Comparison of ENCODE assay signal across 28 cellular contexts in the genomic region with DNA sequence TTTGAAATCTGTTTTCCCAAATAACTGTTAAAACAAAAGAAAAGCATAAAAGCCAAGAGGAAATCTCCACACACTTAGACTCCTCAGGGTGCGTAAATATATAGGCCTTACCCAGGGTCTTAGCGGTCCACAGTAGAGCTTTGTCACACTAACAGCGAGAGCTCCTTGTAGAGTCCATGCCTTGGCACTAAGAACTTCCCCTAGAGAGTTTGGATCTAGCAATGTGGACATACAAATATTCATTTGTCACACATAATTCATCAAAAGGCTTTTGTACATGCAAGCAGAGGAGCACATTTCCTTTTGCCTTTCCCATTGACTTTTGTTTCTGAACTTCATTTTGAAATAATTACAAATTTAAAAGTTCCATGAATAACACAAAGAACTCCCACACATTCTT.
"Had no signal": no experiment of that assay in that cellular context is flagged by ENCODE, and none has a peak within 500 bp of the region (broad histone marks: within the 10 kb centered on the region; RNA-seq: fewer than 3 reads in every experiment).

No MANE protein-coding gene starts in this region.

- H3K4me3 Mint-ChIP-seq: natural killer cell treated with Interleukin-12 subunit alpha and Interleukin-12 subunit beta and Interleukin-15 and Interleukin-18, amount 100 ng/mL, for 72 hours; nephron progenitor cell; neural crest cell; stimulated activated effector memory CD8-positive, alpha-beta T cell treated with anti-CD3 and anti-CD28 coated beads, Interleukin-12 subunit alpha, Interleukin-12 subunit beta, amount 100 ng/mL, for 72 hours; stimulated activated naive B cell treated with anti-CD40 and anti-IgM and Interleukin-4, amounts not matched to agents 10 μg/mL and 1 μg/mL and 100 μg/mL, for 72 hours; stimulated activated naive CD8-positive, alpha-beta T cell treated with anti-CD3 and anti-CD28 coated beads, Interleukin-15, Interleukin-2, amounts not matched to agents 100 ng/mL and 50 ng/mL, for 24 hours had no signal

- H2AFZ ChIP-seq: parathyroid adenoma had no signal

- H3K27ac ChIP-seq: ovary, parathyroid adenoma, psoas muscle, right lobe of liver, sigmoid colon, stomach, thoracic aorta, thyroid gland, tibial nerve, upper lobe of left lung, vagina had no signal

- H3K4me1 Mint-ChIP-seq: nephron progenitor cell; neural crest cell; stimulated activated effector memory CD8-positive, alpha-beta T cell treated with anti-CD3 and anti-CD28 coated beads, Interleukin-12 subunit alpha, Interleukin-12 subunit beta, amount 100 ng/mL, for 72 hours; stimulated activated naive B cell treated with anti-CD40 and anti-IgM and Interleukin-4, amounts not matched to agents 10 μg/mL and 1 μg/mL and 100 μg/mL, for 72 hours had no signal

- DNase-seq: nephron progenitor cell; occipital lobe; ovary; posterior cingulate gyrus; psoas muscle; right cardiac atrium; right lobe of liver; sigmoid colon; small intestine; stimulated activated CD4-positive, alpha-beta T cell treated with anti-CD3 and anti-CD28 coated beads, Interleukin-15, amount 100 ng/mL, for 24 hours; stimulated activated CD4-positive, alpha-beta T cell treated with anti-CD3 and anti-CD28 coated beads, Interleukin-2, amount 100 ng/mL, for 24 hours; stimulated activated CD4-positive, alpha-beta T cell treated with anti-CD3 and anti-CD28 coated beads, Interleukin-2, amount 100 ng/mL, for 48 hours; stimulated activated CD4-positive, alpha-beta T cell treated with anti-CD3 and anti-CD28 coated beads, Interleukin-4, amount 100 ng/mL, for 24 hours; stimulated activated naive B cell treated with anti-CD40 and anti-IgM and Interleukin-4, amounts not matched to agents 10 μg/mL and 1 μg/mL and 100 μg/mL, for 72 hours; stimulated activated naive CD4-positive, alpha-beta T cell treated with Interleukin-2 at 50 U/mL for 16 hours; stomach; thyroid gland; trophoblast cell; upper lobe of left lung had no signal

- H3K36me3 ChIP-seq: ovary, right lobe of liver, sigmoid colon, stomach, thoracic aorta, thyroid gland, tibial nerve, upper lobe of left lung, vagina had no signal

- H3K79me2 ChIP-seq: parathyroid adenoma had no signal

- H3K27ac Mint-ChIP-seq: natural killer cell treated with Interleukin-12 subunit alpha and Interleukin-12 subunit beta and Interleukin-15 and Interleukin-18, amount 100 ng/mL, for 72 hours; nephron progenitor cell; progenitor cell of endocrine pancreas; stimulated activated effector memory CD8-positive, alpha-beta T cell treated with anti-CD3 and anti-CD28 coated beads, Interleukin-12 subunit alpha, Interleukin-12 subunit beta, amount 100 ng/mL, for 72 hours; stimulated activated naive B cell treated with anti-CD40 and anti-IgM and Interleukin-4, amounts not matched to agents 10 μg/mL and 1 μg/mL and 100 μg/mL, for 72 hours; stimulated activated naive CD8-positive, alpha-beta T cell treated with anti-CD3 and anti-CD28 coated beads, Interleukin-15, Interleukin-2, amounts not matched to agents 100 ng/mL and 50 ng/mL, for 24 hours had no signal

- H3K9ac ChIP-seq: parathyroid adenoma had no signal

- H3K27me3 Mint-ChIP-seq: natural killer cell treated with Interleukin-12 subunit alpha and Interleukin-12 subunit beta and Interleukin-15 and Interleukin-18, amount 100 ng/mL, for 72 hours; progenitor cell of endocrine pancreas; stimulated activated naive B cell treated with anti-CD40 and anti-IgM and Interleukin-4, amounts not matched to agents 10 μg/mL and 1 μg/mL and 100 μg/mL, for 72 hours; stimulated activated naive CD8-positive, alpha-beta T cell treated with anti-CD3 and anti-CD28 coated beads, Interleukin-15, Interleukin-2, amounts not matched to agents 100 ng/mL and 50 ng/mL, for 24 hours had no signal

- H3K36me3 Mint-ChIP-seq: natural killer cell treated with Interleukin-12 subunit alpha and Interleukin-12 subunit beta and Interleukin-15 and Interleukin-18, amount 100 ng/mL, for 72 hours; stimulated activated effector memory CD8-positive, alpha-beta T cell treated with anti-CD3 and anti-CD28 coated beads, Interleukin-12 subunit alpha, Interleukin-12 subunit beta, amount 100 ng/mL, for 72 hours; stimulated activated naive B cell treated with anti-CD40 and anti-IgM and Interleukin-4, amounts not matched to agents 10 μg/mL and 1 μg/mL and 100 μg/mL, for 72 hours had no signal

- H3K27me3 ChIP-seq: ovary, right lobe of liver, sigmoid colon, stomach, thyroid gland, tibial nerve, upper lobe of left lung, vagina had no signal

- H3K9me3 Mint-ChIP-seq: natural killer cell treated with Interleukin-12 subunit alpha and Interleukin-12 subunit beta and Interleukin-15 and Interleukin-18, amount 100 ng/mL, for 72 hours; neural crest cell; stimulated activated effector memory CD8-positive, alpha-beta T cell treated with anti-CD3 and anti-CD28 coated beads, Interleukin-12 subunit alpha, Interleukin-12 subunit beta, amount 100 ng/mL, for 72 hours; stimulated activated naive B cell treated with anti-CD40 and anti-IgM and Interleukin-4, amounts not matched to agents 10 μg/mL and 1 μg/mL and 100 μg/mL, for 72 hours; stimulated activated naive CD8-positive, alpha-beta T cell treated with anti-CD3 and anti-CD28 coated beads, Interleukin-15, Interleukin-2, amounts not matched to agents 100 ng/mL and 50 ng/mL, for 24 hours had no signal

- H3K4me3 ChIP-seq: ovary, psoas muscle, right lobe of liver, sigmoid colon, stomach, thoracic aorta, thyroid gland, tibial nerve, upper lobe of left lung, vagina had no signal

- H3K9me3 ChIP-seq: ovary, psoas muscle, right lobe of liver, sigmoid colon, stomach, thoracic aorta, thyroid gland, tibial nerve, upper lobe of left lung, vagina had no signal

- H3K4me1 ChIP-seq: parathyroid adenoma, sigmoid colon, stomach, thyroid gland, tibial nerve, upper lobe of left lung, vagina had no signal

- ATAC-seq: natural killer cell treated with Interleukin-12 subunit alpha and Interleukin-12 subunit beta and Interleukin-15 and Interleukin-18, amount 100 ng/mL, for 72 hours; psoas muscle; right cardiac atrium; right lobe of liver; stimulated activated effector memory CD8-positive, alpha-beta T cell treated with anti-CD3 and anti-CD28 coated beads, Interleukin-12 subunit alpha, Interleukin-12 subunit beta, amount 100 ng/mL, for 72 hours; stimulated activated naive B cell treated with anti-CD40 and anti-IgM and Interleukin-4, amounts not matched to agents 10 μg/mL and 1 μg/mL and 100 μg/mL, for 72 hours had no signal
